Comparison of ENCODE assay signal across 8 cellular contexts in the genomic region with DNA sequence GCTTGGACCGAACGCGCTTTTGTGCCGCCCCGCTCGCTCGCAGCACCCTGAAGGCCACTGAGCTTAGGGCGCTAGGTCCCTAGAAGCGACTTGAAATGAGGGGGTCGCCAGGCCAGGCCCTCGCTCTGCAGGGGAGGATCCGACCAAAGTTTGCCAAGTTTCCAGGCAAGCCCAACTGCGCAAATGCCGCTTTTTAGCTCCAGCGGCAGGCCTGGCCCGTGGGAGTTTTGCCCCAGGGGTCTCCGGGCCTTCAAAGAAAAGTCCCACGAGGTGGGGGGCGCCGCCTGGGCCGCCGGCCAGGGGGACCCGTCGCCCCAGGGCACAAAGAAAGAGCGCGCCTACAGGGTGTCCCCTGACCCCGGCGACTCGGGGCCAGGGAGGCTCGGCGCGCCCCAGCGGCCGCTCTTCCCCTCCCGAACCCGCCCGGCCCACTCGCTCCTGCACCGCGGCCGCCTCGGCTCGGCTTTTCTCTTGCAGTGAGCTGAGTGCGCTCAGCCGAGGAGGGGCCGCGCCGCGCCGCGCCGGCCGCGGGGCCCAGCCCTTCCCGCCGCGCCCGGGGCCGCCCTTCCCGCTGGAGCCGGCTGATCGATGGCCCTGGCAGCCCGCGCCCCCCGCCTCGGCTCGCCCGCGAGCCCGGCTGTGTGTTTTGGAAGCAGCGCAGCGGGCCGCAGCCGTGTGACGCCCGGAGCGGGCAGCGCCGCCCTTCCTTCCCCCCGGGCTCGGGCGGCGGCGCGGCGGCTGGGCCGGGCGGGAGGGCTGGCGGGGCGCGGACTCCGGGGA. TPM values are rescaled to one million over a fixed set of nuclear protein-coding genes. Genes with fewer than 3 reads are reported as not detected.
DNase-seq lines count a peak whose midpoint lies in the region; ATAC-seq and TF ChIP-seq lines count a peak whose summit lies in the region.

No MANE protein-coding gene starts in this region.

- H3K27ac ChIP-seq in SK-N-MC = no peak overlapping the region; the same call in 1 of the 2 replicates

- H3K27ac Mint-ChIP-seq in type B pancreatic cell = peak overlapping the region; percentile 58

- H3K4me3 ChIP-seq in BE2C (ENCODE audit: low read depth, low read length) = peak overlapping the region; percentile 64
- peak overlapping the region; percentile 66 for H3K4me3 ChIP-seq in SK-N-MC
- peak overlapping the region; percentile 56 for H3K4me3 ChIP-seq in mononuclear cell (ENCODE audit: low read length)

- peaks cover 23% of the 10 kb centered on the region for H3K4me1 Mint-ChIP-seq in type B pancreatic cell (ENCODE audit: unreplicated experiment)

- no peaks in the 10 kb centered on the region for H3K36me3 ChIP-seq in BE2C
- H3K36me3 ChIP-seq in SK-N-MC (ENCODE audit: insufficient read depth, low read length) = no peaks in the 10 kb centered on the region

- peak overlapping the region; percentile 32 for H3K9ac ChIP-seq in SK-N-MC (ENCODE audit: insufficient read length)

- H3K4me3 Mint-ChIP-seq in type B pancreatic cell = peak overlapping the region; percentile 85

- peaks cover 8% of the 10 kb centered on the region for H3K9me3 Mint-ChIP-seq in type B pancreatic cell

- no peak for TF ChIP-seq CTCF in BE2C (IDR thresholded peaks at IDR 0.05; ENCODE audit: low read depth, low read length)
- no peak for TF ChIP-seq CTCF in type B pancreatic cell (conservative IDR thresholded peaks at IDR 0.05)

- no peaks in the 10 kb centered on the region for H3K27me3 ChIP-seq in BE2C
- H3K27me3 ChIP-seq in mononuclear cell (ENCODE audit: insufficient read depth, low read length) = no peaks in the 10 kb centered on the region

- H3K36me3 Mint-ChIP-seq in type B pancreatic cell = peaks cover 27% of the 10 kb centered on the region

- ATAC-seq in GM18873 (IDR thresholded peaks at IDR 0.05; ENCODE audit: low FRiP score, unreplicated experiment) = peak; percentile 11
- peak; percentile 16 for ATAC-seq in HG03060 (IDR thresholded peaks at IDR 0.05; ENCODE audit: low read depth, unreplicated experiment)

- H3K9me3 ChIP-seq in BE2C (no peaks in the 10 kb centered on the region), SK-N-MC (ENCODE audit: low read depth, low read length) (no peaks in the 10 kb centered on the region), mononuclear cell (ENCODE audit: low read depth, low read length) (no peaks in the 10 kb centered on the region)

- no peak for DNase-seq in BE2C
- no peak for DNase-seq in SK-N-MC (ENCODE audit: low read depth, low spot score)
- DNase-seq in cortex of kidney (lab: John Stamatoyannopoulos, UW) = peak; percentile 34
- peak; percentile 88 for DNase-seq in type B pancreatic cell (ENCODE audit: extremely low spot score, unreplicated experiment)
- no peak for DNase-seq in dedifferentiated amniotic fluid mesenchymal stem cell (ENCODE audit: extremely low spot score)

- H3K4me1 ChIP-seq in BE2C (no peaks in the 10 kb centered on the region), mononuclear cell (ENCODE audit: insufficient read depth, low read length) (peaks cover 47% of the 10 kb centered on the region)

- H3K27me3 Mint-ChIP-seq in type B pancreatic cell = peaks cover 3% of the 10 kb centered on the region

RNA-seq across cellular contexts. Expression of a gene that starts 0.8 kb away (rescaled TPM):
- polyA plus RNA-seq in BE2C (2012; ENCODE audit: insufficient read depth, insufficient read length, low read depth) = 4.2 TPM
- total RNA-seq in mononuclear cell = 103 TPM
- total RNA-seq in type B pancreatic cell (ENCODE audit: low replicate concordance) = 62.0 and 106 TPM in 2 replicates

Comparison
In these comparisons a context has a peak if more than half of its experiments do, and no peak if none do; other contexts are left out.
1. DNase-seq: peak in cortex of kidney (single experiment) and type B pancreatic cell (single experiment); none in BE2C (single experiment), SK-N-MC (single experiment) and dedifferentiated amniotic fluid mesenchymal stem cell (single experiment).
2. Peak in every context shown above with its lines, with median percentiles within 50 percentile points of each other: H3K4me3 ChIP-seq.